1 cellular context compared by ENCODE assay signal in the genomic region with DNA sequence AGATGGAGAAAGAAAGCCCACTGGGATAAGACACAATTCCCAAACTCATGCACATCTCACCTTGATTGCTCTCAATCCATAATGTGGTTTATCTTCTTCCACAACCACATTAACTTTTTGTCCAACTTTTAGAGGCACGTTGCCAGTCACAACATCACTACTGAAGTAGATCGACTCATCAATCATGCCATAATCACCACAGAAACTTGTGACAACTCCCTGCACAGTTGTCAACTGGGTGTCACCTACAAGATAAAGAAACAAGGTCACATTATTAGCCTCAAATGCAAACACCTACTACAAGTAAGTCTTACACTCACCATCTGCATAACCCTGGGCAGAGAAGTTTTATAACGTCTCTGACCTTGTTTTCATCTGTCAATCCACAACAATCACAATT.
TF ChIP-seq lines count a peak whose summit lies in the region.
"Not testable (repeated sequence)": the region's sequence is repeated elsewhere in the genome, so short reads cannot be mapped to it uniquely, and the experiment has no call there.

No MANE protein-coding gene starts in this region.

TF ChIP-seq in K562, 482 proteins besides CTCF, POLR2A, EP300 and RAD21:
- TF ChIP-seq, protein P1, sequence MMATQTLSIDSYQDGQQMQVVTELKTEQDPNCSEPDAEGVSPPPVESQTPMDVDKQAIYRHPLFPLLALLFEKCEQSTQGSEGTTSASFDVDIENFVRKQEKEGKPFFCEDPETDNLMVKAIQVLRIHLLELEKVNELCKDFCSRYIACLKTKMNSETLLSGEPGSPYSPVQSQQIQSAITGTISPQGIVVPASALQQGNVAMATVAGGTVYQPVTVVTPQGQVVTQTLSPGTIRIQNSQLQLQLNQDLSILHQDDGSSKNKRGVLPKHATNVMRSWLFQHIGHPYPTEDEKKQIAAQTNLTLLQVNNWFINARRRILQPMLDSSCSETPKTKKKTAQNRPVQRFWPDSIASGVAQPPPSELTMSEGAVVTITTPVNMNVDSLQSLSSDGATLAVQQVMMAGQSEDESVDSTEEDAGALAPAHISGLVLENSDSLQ (IDR thresholded peaks at IDR 0.05) = peak; percentile 50; the same call in 1 of the 2 replicates
- peak; percentile 66 for TF ChIP-seq MEIS2 (IDR thresholded peaks at IDR 0.05; ENCODE audit: partially characterized antibody)
- TF ChIP-seq, protein P2, sequence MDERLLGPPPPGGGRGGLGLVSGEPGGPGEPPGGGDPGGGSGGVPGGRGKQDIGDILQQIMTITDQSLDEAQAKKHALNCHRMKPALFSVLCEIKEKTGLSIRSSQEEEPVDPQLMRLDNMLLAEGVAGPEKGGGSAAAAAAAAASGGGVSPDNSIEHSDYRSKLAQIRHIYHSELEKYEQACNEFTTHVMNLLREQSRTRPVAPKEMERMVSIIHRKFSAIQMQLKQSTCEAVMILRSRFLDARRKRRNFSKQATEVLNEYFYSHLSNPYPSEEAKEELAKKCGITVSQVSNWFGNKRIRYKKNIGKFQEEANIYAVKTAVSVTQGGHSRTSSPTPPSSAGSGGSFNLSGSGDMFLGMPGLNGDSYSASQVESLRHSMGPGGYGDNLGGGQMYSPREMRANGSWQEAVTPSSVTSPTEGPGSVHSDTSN (CRISPR knock-in tag; IDR thresholded peaks at IDR 0.05; ENCODE audit: low read depth) = not testable (repeated sequence)
- TF ChIP-seq, protein P2 (tag; conservative IDR thresholded peaks at IDR 0.05; ENCODE audit: low read depth) = peak; percentile 51; the same call in 1 of the 2 replicates
